9 cellular contexts compared by ENCODE assay signal in the genomic region with DNA sequence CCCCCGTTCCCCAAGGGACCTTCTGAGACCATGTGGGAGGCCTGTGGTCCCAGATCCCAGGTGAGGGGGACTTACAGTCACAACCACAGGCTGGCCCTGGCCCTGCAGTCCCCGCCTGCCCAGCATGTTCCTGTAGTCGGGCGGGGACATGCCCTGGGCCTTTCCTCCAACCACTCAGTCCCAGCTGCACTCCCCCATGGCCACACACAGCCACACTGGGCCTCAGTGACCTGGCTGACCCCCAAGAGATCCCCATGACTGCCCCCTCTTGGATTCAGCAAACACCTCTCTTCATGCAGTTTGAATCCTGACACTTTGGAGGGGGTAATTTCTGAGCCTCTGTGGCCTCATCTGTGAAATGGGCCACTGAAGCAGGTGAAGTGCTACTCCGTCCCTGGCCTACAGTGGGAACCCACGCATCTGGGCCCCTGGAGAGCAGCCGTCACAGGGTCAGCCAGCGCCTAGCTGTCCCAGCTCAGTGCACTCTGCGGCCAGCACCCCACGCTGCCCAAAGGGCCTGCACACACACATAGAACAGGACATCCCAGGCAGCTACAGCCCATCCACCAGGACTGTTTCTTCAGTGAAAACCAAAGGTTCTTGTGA. TPM values are rescaled to one million over a fixed set of nuclear protein-coding genes. Genes with fewer than 3 reads are reported as not detected.
DNase-seq lines count a peak whose midpoint lies in the region; ATAC-seq and TF ChIP-seq lines count a peak whose summit lies in the region.
"Had no signal": no experiment of that assay in that cellular context is flagged by ENCODE, and none has a peak within 500 bp of the region (broad histone marks: within the 10 kb centered on the region; RNA-seq: fewer than 3 reads in every experiment).

No MANE protein-coding gene starts in this region.

- TF ChIP-seq CTCF in dorsolateral prefrontal cortex (IDR thresholded peaks at IDR 0.05 in 54 of 56, conservative IDR thresholded peaks at IDR 0.05 in 2 of 56; ENCODE audit: low read depth in 1 of 56, partially characterized antibody in 56 of 56) (no peak), heart left ventricle (IDR thresholded peaks at IDR 0.05) (no peak)

- no peaks in the 10 kb centered on the region for H3K9me3 ChIP-seq in CD8-positive, alpha-beta memory T cell (ENCODE audit: low read length)
- H3K9me3 ChIP-seq in heart left ventricle, result no peaks in the 10 kb centered on the region

- no peaks in the 10 kb centered on the region for H3K27me3 ChIP-seq in CD8-positive, alpha-beta memory T cell (ENCODE audit: insufficient read depth, low read length, poor library complexity, severe bottlenecking)
- H3K27me3 ChIP-seq in dorsolateral prefrontal cortex, result peaks cover 0 to 5% (median 0%) of the 10 kb centered on the region in 45 donors
- peaks cover 0 to 11% (median 0%) of the 10 kb centered on the region in 9 donors for H3K27me3 ChIP-seq in heart left ventricle

- H3K4me3 Mint-ChIP-seq in CD8-positive, alpha-beta memory T cell, result peak overlapping the region in 5 of 7 donors; percentile 12 to 69 (median 46)

- no peaks in the 10 kb centered on the region for H3K9me3 Mint-ChIP-seq in CD8-positive, alpha-beta memory T cell

- H3K4me3 ChIP-seq in CD8-positive, alpha-beta memory T cell (ENCODE audit: low read length), result no peak overlapping the region
- no peak overlapping the region for H3K4me3 ChIP-seq in dorsolateral prefrontal cortex
- no peak overlapping the region for H3K4me3 ChIP-seq in heart left ventricle

- H3K36me3 Mint-ChIP-seq in CD8-positive, alpha-beta memory T cell, result no peaks in the 10 kb centered on the region

- TF ChIP-seq POLR2A in heart left ventricle (IDR thresholded peaks at IDR 0.05), result no peak

- 73 to 100% (median 81%) methylated on average over 2 to 10 of the region's 10 CpGs for WGBS in heart left ventricle, 4 donors

- intact Hi-C loops in dorsolateral prefrontal cortex (cut with DNase I), result loop anchor here (1.0 to 10.0 kb wide), 3 partner anchors 25 to 51 kb away; no protein-coding TSS in a partner anchor
- intact Hi-C loops in heart left ventricle (cut with DNase I), result no loop called here

- peak; percentile 38 for ATAC-seq in GM21360 (IDR thresholded peaks at IDR 0.05; ENCODE audit: unreplicated experiment)
- ATAC-seq in HG03469 (IDR thresholded peaks at IDR 0.05; ENCODE audit: unreplicated experiment), result peak; percentile 22
- no peak for ATAC-seq in heart left ventricle

- peaks cover 0 to 2% of the 10 kb centered on the region in 2 donors for H3K27me3 Mint-ChIP-seq in CD8-positive, alpha-beta memory T cell

- H3K36me3 ChIP-seq in CD8-positive, alpha-beta memory T cell (ENCODE audit: insufficient read depth, low read length), result no peaks in the 10 kb centered on the region
- H3K36me3 ChIP-seq in heart left ventricle, result no peaks in the 10 kb centered on the region

- peaks cover 17% of the 10 kb centered on the region for H3K4me1 ChIP-seq in CD8-positive, alpha-beta memory T cell (ENCODE audit: insufficient read depth, low read length)
- H3K4me1 ChIP-seq in heart left ventricle, result peaks cover 0 to 11% (median 0%) of the 10 kb centered on the region in 12 donors

- no peak for DNase-seq in CD8-positive, alpha-beta memory T cell
- DNase-seq in dorsolateral prefrontal cortex, result peak in 1 of 10 donors; percentile 30
- no peak for DNase-seq in NK-92 treated with Interleukin-12 subunit alpha and Interleukin-12 subunit beta, amount 100 ng/mL, for 24 hours (lab: John Stamatoyannopoulos, UW)
- DNase-seq in HPDE6-E6E7 (ENCODE audit: extremely low spot score), result no peak
- DNase-seq in heart left ventricle, result no peak
- no peak for DNase-seq in 8988T
- DNase-seq: left colon had no signal

- POLR2A ChIA-PET in CD8-positive, alpha-beta memory T cell (lab: Charles Lee), result interaction anchor here (1.3 kb wide), 1 partner anchor 26 kb away, joined by 9 read pairs; no protein-coding TSS in a partner anchor

- CTCF ChIA-PET in CD8-positive, alpha-beta memory T cell (lab: Charles Lee), result interaction anchor here (1.2 to 2.0 kb wide), 2 partner anchors 26 to 50 kb away, joined by 6 to 13 read pairs; no protein-coding TSS in a partner anchor

- no peak overlapping the region for H3K27ac ChIP-seq in CD8-positive, alpha-beta memory T cell (ENCODE audit: low read depth, low read length)
- H3K27ac ChIP-seq in dorsolateral prefrontal cortex (peak overlapping the region in 55 of 59 donors; percentile 10 to 95 (median 86)), heart left ventricle (no peak overlapping the region)

- H3K4me1 Mint-ChIP-seq in CD8-positive, alpha-beta memory T cell, result peaks cover 10 to 22% (median 18%) of the 10 kb centered on the region in 3 donors

- H3K27ac Mint-ChIP-seq in CD8-positive, alpha-beta memory T cell, result peak overlapping the region; percentile 72 to 96 (median 88)

RNA-seq across cellular contexts. Expression of gene ARHGEF4, which starts 12.7 kb away (rescaled TPM):
- total RNA-seq in CD8-positive, alpha-beta memory T cell, result 1 to 10 TPM in 1 of 2 experiments, under 1 TPM in 1; 0.51 to 1.2 TPM
- 5.3 TPM for polyA plus RNA-seq in CD8-positive, alpha-beta memory T cell
- total RNA-seq in dorsolateral prefrontal cortex (100 to 1,000 TPM; 155 to 336 (median 251) TPM), heart left ventricle (1 to 10 TPM in 8 of 9 donors, under 1 TPM in 1; 0.68 to 5.5 (median 4.0) TPM)
- polyA plus RNA-seq in heart left ventricle, result 1 to 10 TPM in 1 of 2 donors, under 1 TPM in 1; 0.30 to 2.1 TPM

Comparison
In these comparisons a context has a peak if more than half of its experiments do, and no peak if none do; other contexts are left out.
1. H3K27ac ChIP-seq: peak in dorsolateral prefrontal cortex (55 of 59); none in CD8-positive, alpha-beta memory T cell (single experiment) and heart left ventricle (0 of 12).
2. ATAC-seq: peak in GM21360 (single experiment) and HG03469 (single experiment); none in heart left ventricle (0 of 4).
3. RNA of gene ARHGEF4, which starts 12.7 kb away (total RNA-seq): 155 to 336 TPM in dorsolateral prefrontal cortex; 0.68 to 5.5 TPM in heart left ventricle and 0.51 to 1.2 TPM in CD8-positive, alpha-beta memory T cell; every median in the first group is over 10 times any median in the second.
4. intact Hi-C loops: an anchor here in dorsolateral prefrontal cortex (1.0 to 10.0 kb wide); none called in heart left ventricle.